In genomic region chr11:62399868-62400245, GRCh38 we compare ENCODE assay signal across 15 cellular contexts. TPM values are rescaled to one million over a fixed set of nuclear protein-coding genes. Genes with fewer than 3 reads are reported as not detected.
A peak's percentile ranks its signal among the peaks of the same experiment; 100 is the strongest.
DNase-seq lines count a peak whose midpoint lies in the region; ATAC-seq and TF ChIP-seq lines count a peak whose summit lies in the region.
"Had no signal": no experiment of that assay in that cellular context is flagged by ENCODE, and none has a peak within 500 bp of the region (broad histone marks: within the 10 kb centered on the region; RNA-seq: fewer than 3 reads in every experiment).

No MANE protein-coding gene starts in this region.

- H3K27ac ChIP-seq in Peyer's patch: peak overlapping the region; percentile 30 to 80 (median 68)
- H3K27ac ChIP-seq in dorsolateral prefrontal cortex: peak overlapping the region in 51 of 59 donors; percentile 0 to 86 (median 58)
- peak overlapping the region; percentile 88 for H3K27ac ChIP-seq in muscle layer of colon (ENCODE audit: low read depth, low read length)
- H3K27ac ChIP-seq in temporal lobe (ENCODE audit: low read depth, low read length): peak overlapping the region; percentile 80
- H3K27ac ChIP-seq: C4-2B had no signal

- H3K4me1 ChIP-seq in Peyer's patch (peaks cover 0 to 53% (median 1%) of the 10 kb centered on the region in 4 donors), muscle layer of colon (ENCODE audit: insufficient read depth, low read length) (peaks cover 73% of the 10 kb centered on the region)

- peak overlapping the region; percentile 62 for H3K9ac ChIP-seq in muscle layer of colon (ENCODE audit: low read length)

- no peaks in the 10 kb centered on the region for H3K27me3 ChIP-seq in Peyer's patch
- H3K27me3 ChIP-seq in dorsolateral prefrontal cortex: no peaks in the 10 kb centered on the region
- H3K27me3 ChIP-seq in muscle layer of colon (ENCODE audit: control insufficient read depth in 1 of 2, insufficient read depth in 2 of 2, low read length in 2 of 2): no peaks in the 10 kb centered on the region

- no peaks in the 10 kb centered on the region for H3K9me3 ChIP-seq in Peyer's patch
- no peaks in the 10 kb centered on the region for H3K9me3 ChIP-seq in muscle layer of colon (ENCODE audit: low read length)

- TF ChIP-seq POLR2A in Peyer's patch (IDR thresholded peaks at IDR 0.05) (no peak), GM18505 (IDR thresholded peaks at IDR 0.05; ENCODE audit: borderline replicate concordance, extremely low read depth, insufficient read depth, insufficient read length) (no peak)

- intact Hi-C loops in dorsolateral prefrontal cortex (cut with DNase I): loop anchor here (5.0 to 10.0 kb wide), 4 partner anchors 145 to 465 kb away; partner anchors contain the start of genes AHNAK (in 1 of the 2), LBHD1 (in 1 of the 2), UBXN1 (in 1 of the 2) and UQCC3 (in 1 of the 2)

- no peak for DNase-seq in Peyer's patch
- DNase-seq in dorsolateral prefrontal cortex: peak in 1 of 10 donors; percentile 2
- no peak for DNase-seq in SHP77 (lab: John Stamatoyannopoulos, UW)
- DNase-seq: activated CD4-positive, alpha-beta T cell treated with anti-CD3 and anti-CD28 coated beads for 1 hour; NCI-H2029; NK-92 treated with Interleukin-12 subunit alpha and Interleukin-12 subunit beta, amount 100 ng/mL, for 24 hours; SW 1271 had no signal

- H3K36me3 ChIP-seq in Peyer's patch (no peaks in the 10 kb centered on the region), muscle layer of colon (ENCODE audit: insufficient read depth, low read length) (no peaks in the 10 kb centered on the region)

- ATAC-seq in GM18502 (IDR thresholded peaks at IDR 0.05; ENCODE audit: poor library complexity, unreplicated experiment) (no peak), GM21786 (IDR thresholded peaks at IDR 0.05; ENCODE audit: unreplicated experiment) (no peak), GM18505 (IDR thresholded peaks at IDR 0.05; ENCODE audit: unreplicated experiment) (no peak)

- TF ChIP-seq CTCF in Peyer's patch (IDR thresholded peaks at IDR 0.05) (no peak), dorsolateral prefrontal cortex (IDR thresholded peaks at IDR 0.05 in 54 of 56, conservative IDR thresholded peaks at IDR 0.05 in 2 of 56; ENCODE audit: low read depth in 1 of 56, partially characterized antibody in 56 of 56) (no peak)

- H3K4me3 ChIP-seq in Peyer's patch (no peak overlapping the region), dorsolateral prefrontal cortex (no peak overlapping the region), muscle layer of colon (ENCODE audit: low read depth in 1 of 2, low read length in 2 of 2) (peak overlapping the region in 1 of 2 donors; percentile 22)

RNA-seq across cellular contexts. Expression of gene SCGB1A1, which starts 19.0 kb away (rescaled TPM):
- total RNA-seq in Peyer's patch (not detected), dorsolateral prefrontal cortex (1 to 10 TPM in 15 of 120 experiments, not detected in 105; 1.1 to 3.2 (median 1.4) TPM), temporal lobe (not detected)
- total RNA-seq: cerebellum, LHCN-M2 had no signal
